In genomic region chr2:70069049-70069448, GRCh38 we compare ENCODE assay signal across 8 cellular contexts. TPM values are rescaled to one million over a fixed set of nuclear protein-coding genes. Genes with fewer than 3 reads are reported as not detected.
DNase-seq lines count a peak whose midpoint lies in the region; ATAC-seq and TF ChIP-seq lines count a peak whose summit lies in the region.

No MANE protein-coding gene starts in this region.

- H3K4me3 ChIP-seq in Peyer's patch (no peak overlapping the region), psoas muscle (no peak overlapping the region), lower leg skin (ENCODE audit: low read depth, poor library complexity, severe bottlenecking) (no peak overlapping the region)

- H3K9me3 Mint-ChIP-seq in Calu3 (ENCODE audit: low read depth, unreplicated experiment): no peaks in the 10 kb centered on the region

- 25 to 73% (median 43%) methylated on average over 3 of the region's 3 CpGs for WGBS in psoas muscle, 3 donors
- WGBS in lower leg skin, 2 donors: 73 to 76% methylated on average over 3 of the region's 3 CpGs

- ATAC-seq in GM21737 (IDR thresholded peaks at IDR 0.05; ENCODE audit: unreplicated experiment): peak; percentile 75
- peak; percentile 73 to 81 (median 74) for ATAC-seq in psoas muscle

- H3K4me1 ChIP-seq in Peyer's patch: peaks cover 5 to 12% (median 8%) of the 10 kb centered on the region in 4 donors
- H3K4me1 ChIP-seq in psoas muscle: peaks cover 28% of the 10 kb centered on the region

- no peak for TF ChIP-seq CTCF in Calu3 (IDR thresholded peaks at IDR 0.05; ENCODE audit: unreplicated experiment)
- TF ChIP-seq CTCF in Peyer's patch (IDR thresholded peaks at IDR 0.05): no peak
- TF ChIP-seq CTCF in psoas muscle (IDR thresholded peaks at IDR 0.05): no peak
- no peak for TF ChIP-seq CTCF in lower leg skin (IDR thresholded peaks at IDR 0.05)

- no TSS peak for BruUV-seq in Calu3 (replicated peaks; lab: Mats Ljungman, UMichigan)

- H3K27ac ChIP-seq in Peyer's patch (peak overlapping the region; percentile 57 to 88 (median 73)), psoas muscle (peak overlapping the region; percentile 83)

- H3K9me3 ChIP-seq in Peyer's patch: no peaks in the 10 kb centered on the region
- H3K9me3 ChIP-seq in psoas muscle: no peaks in the 10 kb centered on the region

- H3K27me3 Mint-ChIP-seq in Calu3 (ENCODE audit: unreplicated experiment): no peaks in the 10 kb centered on the region

- H3K36me3 Mint-ChIP-seq in Calu3 (ENCODE audit: insufficient read depth, unreplicated experiment): no peaks in the 10 kb centered on the region

- peaks cover 8% of the 10 kb centered on the region for H3K4me1 Mint-ChIP-seq in Calu3 (ENCODE audit: low read depth, unreplicated experiment)

- H3K27ac Mint-ChIP-seq in Calu3 (ENCODE audit: unreplicated experiment): no peak overlapping the region

- CTCF ChIA-PET in Calu3 (lab: Charles Lee): interaction anchor here (0.6 to 1.8 kb wide), 5 partner anchors 23 to 199 kb away, joined by 3 to 6 read pairs (median 4); partner anchors contain the start of gene MXD1

- H3K36me3 ChIP-seq in Peyer's patch: peaks cover 0 to 18% (median 0%) of the 10 kb centered on the region in 3 donors
- H3K36me3 ChIP-seq in psoas muscle (ENCODE audit: insufficient read depth in 1 of 2, low read depth in 1 of 2): peaks cover 0 to 27% of the 10 kb centered on the region in 2 donors

- no peak overlapping the region for H3K4me3 Mint-ChIP-seq in Calu3 (ENCODE audit: low read depth, unreplicated experiment)

- DNase-seq in Calu3 (peak; percentile 7), Peyer's patch (peak; percentile 29 to 86 (median 57)), psoas muscle (no peak), Kasumi-1 (lab: John Stamatoyannopoulos, UW) (no peak), NCI-H2081 treated with DMSO at 0.1 percent for 48 hours (lab: John Stamatoyannopoulos, UW) (no peak), lower leg skin (ENCODE audit: low spot score in 2 of 2) (no peak)
- DNase-seq in activated naive CD8-positive, alpha-beta T cell treated with anti-CD3 and anti-CD28 coated beads, Interleukin-2, amount 50 U/mL, for 16 hours (ENCODE audit: low read depth, low spot score): peak; percentile 61

- no peaks in the 10 kb centered on the region for H3K27me3 ChIP-seq in Peyer's patch
- H3K27me3 ChIP-seq in psoas muscle (ENCODE audit: insufficient read depth in 3 of 3, low read length in 2 of 3): no peaks in the 10 kb centered on the region

- intact Hi-C loops in Calu3 (cut with micrococcal nuclease; ENCODE audit: unreplicated experiment) (no loop called here), psoas muscle (cut with DNase I) (loop anchor here in 1 of 2 donors (5.0 kb wide), 1 partner anchor 157 kb away; no protein-coding TSS in a partner anchor), lower leg skin (cut with DNase I; ENCODE audit: low total_unique reads) (no loop called here)

- peak in 1 of 2 donors; percentile 31 for TF ChIP-seq POLR2A in Peyer's patch (IDR thresholded peaks at IDR 0.05)
- TF ChIP-seq POLR2A in lower leg skin (IDR thresholded peaks at IDR 0.05): no peak

RNA-seq across cellular contexts. Expression of gene PCBP1, which starts 18.2 kb away (rescaled TPM):
- 252 and 260 TPM in 2 replicates for total RNA-seq in Calu3 (2022)
- total RNA-seq in Peyer's patch: 100 to 1,000 TPM; 129 to 152 (median 134) TPM
- total RNA-seq in psoas muscle: 100 to 1,000 TPM; 423 to 683 (median 522) TPM
- polyA plus RNA-seq in psoas muscle: 100 to 1,000 TPM; 522 to 746 (median 549) TPM
- total RNA-seq in lower leg skin: 100 to 1,000 TPM; 148 to 247 (median 186) TPM

Comparison
In these comparisons a context has a peak if more than half of its experiments do, and no peak if none do; other contexts are left out.
1. DNase-seq: peak in Calu3 (single experiment), Peyer's patch (3 of 3) and activated naive CD8-positive, alpha-beta T cell treated with anti-CD3 and anti-CD28 coated beads, Interleukin-2, amount 50 U/mL, for 16 hours (single experiment); none in psoas muscle (0 of 2), Kasumi-1 (0 of 2), NCI-H2081 treated with DMSO at 0.1 percent for 48 hours (single experiment) and lower leg skin (0 of 2).